ENCODE assay signal across 1 cellular context in the genomic region with DNA sequence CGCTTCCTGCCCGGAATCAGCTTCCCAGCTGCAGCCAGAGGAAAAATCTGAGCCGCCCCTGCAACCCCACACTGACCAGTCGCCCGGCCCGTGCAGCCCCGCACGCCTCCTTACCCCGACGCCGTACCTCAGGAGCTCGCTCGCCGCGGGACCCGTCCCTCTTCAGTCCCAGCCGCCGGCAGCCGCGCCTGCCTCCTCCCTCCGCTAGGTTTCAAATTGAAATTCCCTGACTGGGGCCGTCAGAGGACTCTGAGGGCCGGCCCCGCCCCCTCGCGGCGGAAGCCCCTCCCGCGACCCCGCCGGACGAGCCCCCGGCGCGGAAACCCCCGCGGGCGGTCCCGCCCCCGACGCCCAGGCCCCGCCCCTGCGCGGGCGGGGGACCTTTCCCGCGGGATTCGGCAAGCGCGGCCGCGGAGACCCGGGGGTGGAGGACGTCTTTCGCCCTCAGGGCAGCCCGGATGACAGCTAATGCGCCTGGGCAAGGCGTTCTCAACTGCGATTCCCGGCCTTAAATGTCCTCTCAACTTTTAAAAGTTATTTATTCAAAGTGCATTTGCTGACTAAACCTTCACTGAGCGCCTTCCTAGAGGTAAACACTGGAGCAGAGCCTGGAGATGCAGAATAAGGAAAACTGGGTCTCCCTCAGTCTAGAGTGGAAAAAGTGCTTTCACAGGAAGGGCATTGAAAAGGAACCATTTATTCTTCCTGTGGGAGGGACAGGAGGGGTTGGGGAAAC.
TF ChIP-seq lines count a peak whose summit lies in the region.

A gene (minus strand): TSS at position 218 of the 736 bp plus-strand sequence. CDS start 106,760 bp downstream, outside the sequence.

TF ChIP-seq in HepG2, 621 proteins besides CTCF, POLR2A, EP300 and RAD21 (continued from another document and continues in another):
- TF ChIP-seq, protein P1, sequence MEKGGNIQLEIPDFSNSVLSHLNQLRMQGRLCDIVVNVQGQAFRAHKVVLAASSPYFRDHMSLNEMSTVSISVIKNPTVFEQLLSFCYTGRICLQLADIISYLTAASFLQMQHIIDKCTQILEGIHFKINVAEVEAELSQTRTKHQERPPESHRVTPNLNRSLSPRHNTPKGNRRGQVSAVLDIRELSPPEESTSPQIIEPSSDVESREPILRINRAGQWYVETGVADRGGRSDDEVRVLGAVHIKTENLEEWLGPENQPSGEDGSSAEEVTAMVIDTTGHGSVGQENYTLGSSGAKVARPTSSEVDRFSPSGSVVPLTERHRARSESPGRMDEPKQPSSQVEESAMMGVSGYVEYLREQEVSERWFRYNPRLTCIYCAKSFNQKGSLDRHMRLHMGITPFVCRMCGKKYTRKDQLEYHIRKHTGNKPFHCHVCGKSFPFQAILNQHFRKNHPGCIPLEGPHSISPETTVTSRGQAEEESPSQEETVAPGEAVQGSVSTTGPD (CRISPR knock-in tag; IDR thresholded peaks at IDR 0.05) = no peak
- no peak; the same call in 1 of the 2 replicates for TF ChIP-seq MXD4 (CRISPR knock-in tag; IDR thresholded peaks at IDR 0.05)
- TF ChIP-seq TBX2 (CRISPR knock-in tag; IDR thresholded peaks at IDR 0.05; ENCODE audit: borderline replicate concordance) = peak; percentile 4; the same call in 1 of the 2 replicates
- TF ChIP-seq, protein P2, sequence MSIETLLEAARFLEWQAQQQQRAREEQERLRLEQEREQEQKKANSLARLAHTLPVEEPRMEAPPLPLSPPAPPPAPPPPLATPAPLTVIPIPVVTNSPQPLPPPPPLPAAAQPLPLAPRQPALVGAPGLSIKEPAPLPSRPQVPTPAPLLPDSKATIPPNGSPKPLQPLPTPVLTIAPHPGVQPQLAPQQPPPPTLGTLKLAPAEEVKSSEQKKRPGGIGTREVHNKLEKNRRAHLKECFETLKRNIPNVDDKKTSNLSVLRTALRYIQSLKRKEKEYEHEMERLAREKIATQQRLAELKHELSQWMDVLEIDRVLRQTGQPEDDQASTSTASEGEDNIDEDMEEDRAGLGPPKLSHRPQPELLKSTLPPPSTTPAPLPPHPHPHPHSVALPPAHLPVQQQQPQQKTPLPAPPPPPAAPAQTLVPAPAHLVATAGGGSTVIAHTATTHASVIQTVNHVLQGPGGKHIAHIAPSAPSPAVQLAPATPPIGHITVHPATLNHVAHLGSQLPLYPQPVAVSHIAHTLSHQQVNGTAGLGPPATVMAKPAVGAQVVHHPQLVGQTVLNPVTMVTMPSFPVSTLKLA (IDR thresholded peaks at IDR 0.05) = no peak
- no peak for TF ChIP-seq ISL2 (CRISPR knock-in tag; IDR thresholded peaks at IDR 0.05)
- peak; percentile 79; the same call in 1 of the 2 replicates for TF ChIP-seq KLF6 (CRISPR knock-in tag; IDR thresholded peaks at IDR 0.05)
- no peak for TF ChIP-seq TAF15 (IDR thresholded peaks at IDR 0.05; ENCODE audit: low read depth, low read length, poor library complexity, severe bottlenecking)
- no peak; the same call in 1 of the 2 replicates for TF ChIP-seq ZNF749 (CRISPR knock-in tag; IDR thresholded peaks at IDR 0.05; ENCODE audit: borderline replicate concordance)
- no peak; the same call in 1 of the 2 replicates for TF ChIP-seq SPEN (CRISPR knock-in tag; IDR thresholded peaks at IDR 0.05; ENCODE audit: low read depth)
- peak; percentile 30 for TF ChIP-seq ZNF547 (CRISPR knock-in tag; IDR thresholded peaks at IDR 0.05)
- TF ChIP-seq CHCHD3 (CRISPR knock-in tag; IDR thresholded peaks at IDR 0.05) = no peak
- TF ChIP-seq NBN (conservative IDR thresholded peaks at IDR 0.05) = no peak
- TF ChIP-seq NONO (IDR thresholded peaks at IDR 0.05) = no peak
- TF ChIP-seq NONO (CRISPR knock-in tag; conservative IDR thresholded peaks at IDR 0.05) = peak; percentile 40; the same call in 1 of the 2 replicates
- TF ChIP-seq, protein P3, sequence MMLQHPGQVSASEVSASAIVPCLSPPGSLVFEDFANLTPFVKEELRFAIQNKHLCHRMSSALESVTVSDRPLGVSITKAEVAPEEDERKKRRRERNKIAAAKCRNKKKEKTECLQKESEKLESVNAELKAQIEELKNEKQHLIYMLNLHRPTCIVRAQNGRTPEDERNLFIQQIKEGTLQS (CRISPR knock-in tag; IDR thresholded peaks at IDR 0.05) = no peak
- no peak for TF ChIP-seq ZNF484 (CRISPR knock-in tag; IDR thresholded peaks at IDR 0.05; ENCODE audit: borderline replicate concordance, low read depth)
- TF ChIP-seq REL (CRISPR knock-in tag; conservative IDR thresholded peaks at IDR 0.05) = no peak
- TF ChIP-seq, protein P4, sequence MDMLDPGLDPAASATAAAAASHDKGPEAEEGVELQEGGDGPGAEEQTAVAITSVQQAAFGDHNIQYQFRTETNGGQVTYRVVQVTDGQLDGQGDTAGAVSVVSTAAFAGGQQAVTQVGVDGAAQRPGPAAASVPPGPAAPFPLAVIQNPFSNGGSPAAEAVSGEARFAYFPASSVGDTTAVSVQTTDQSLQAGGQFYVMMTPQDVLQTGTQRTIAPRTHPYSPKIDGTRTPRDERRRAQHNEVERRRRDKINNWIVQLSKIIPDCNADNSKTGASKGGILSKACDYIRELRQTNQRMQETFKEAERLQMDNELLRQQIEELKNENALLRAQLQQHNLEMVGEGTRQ (IDR thresholded peaks at IDR 0.05; ENCODE audit: low read depth, low read length) = no peak
- TF ChIP-seq, protein P4 (CRISPR knock-in tag; IDR thresholded peaks at IDR 0.05; ENCODE audit: borderline replicate concordance) = no peak
- no peak for TF ChIP-seq ZNF367 (CRISPR knock-in tag; IDR thresholded peaks at IDR 0.05; ENCODE audit: borderline replicate concordance)
- no peak for TF ChIP-seq WIZ (CRISPR knock-in tag; IDR thresholded peaks at IDR 0.05)
- TF ChIP-seq, protein P5, sequence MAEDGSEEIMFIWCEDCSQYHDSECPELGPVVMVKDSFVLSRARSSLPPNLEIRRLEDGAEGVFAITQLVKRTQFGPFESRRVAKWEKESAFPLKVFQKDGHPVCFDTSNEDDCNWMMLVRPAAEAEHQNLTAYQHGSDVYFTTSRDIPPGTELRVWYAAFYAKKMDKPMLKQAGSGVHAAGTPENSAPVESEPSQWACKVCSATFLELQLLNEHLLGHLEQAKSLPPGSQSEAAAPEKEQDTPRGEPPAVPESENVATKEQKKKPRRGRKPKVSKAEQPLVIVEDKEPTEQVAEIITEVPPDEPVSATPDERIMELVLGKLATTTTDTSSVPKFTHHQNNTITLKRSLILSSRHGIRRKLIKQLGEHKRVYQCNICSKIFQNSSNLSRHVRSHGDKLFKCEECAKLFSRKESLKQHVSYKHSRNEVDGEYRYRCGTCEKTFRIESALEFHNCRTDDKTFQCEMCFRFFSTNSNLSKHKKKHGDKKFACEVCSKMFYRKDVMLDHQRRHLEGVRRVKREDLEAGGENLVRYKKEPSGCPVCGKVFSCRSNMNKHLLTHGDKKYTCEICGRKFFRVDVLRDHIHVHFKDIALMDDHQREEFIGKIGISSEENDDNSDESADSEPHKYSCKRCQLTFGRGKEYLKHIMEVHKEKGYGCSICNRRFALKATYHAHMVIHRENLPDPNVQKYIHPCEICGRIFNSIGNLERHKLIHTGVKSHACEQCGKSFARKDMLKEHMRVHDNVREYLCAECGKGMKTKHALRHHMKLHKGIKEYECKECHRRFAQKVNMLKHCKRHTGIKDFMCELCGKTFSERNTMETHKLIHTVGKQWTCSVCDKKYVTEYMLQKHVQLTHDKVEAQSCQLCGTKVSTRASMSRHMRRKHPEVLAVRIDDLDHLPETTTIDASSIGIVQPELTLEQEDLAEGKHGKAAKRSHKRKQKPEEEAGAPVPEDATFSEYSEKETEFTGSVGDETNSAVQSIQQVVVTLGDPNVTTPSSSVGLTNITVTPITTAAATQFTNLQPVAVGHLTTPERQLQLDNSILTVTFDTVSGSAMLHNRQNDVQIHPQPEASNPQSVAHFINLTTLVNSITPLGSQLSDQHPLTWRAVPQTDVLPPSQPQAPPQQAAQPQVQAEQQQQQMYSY (CRISPR knock-in tag; IDR thresholded peaks at IDR 0.05) = 0 out of 2 replicates have a peak, but pooled peaks have one; percentile 12
- TF ChIP-seq, protein P6, sequence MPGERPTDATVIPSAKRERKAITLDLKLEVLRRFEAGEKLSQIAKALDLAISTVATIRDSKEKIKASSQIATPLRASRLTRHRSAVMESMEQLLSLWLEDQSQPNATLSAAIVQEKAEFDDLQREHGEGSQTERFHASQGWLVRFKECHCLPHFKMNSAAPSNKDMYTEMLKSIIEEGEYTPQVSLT (CRISPR knock-in tag; IDR thresholded peaks at IDR 0.05; ENCODE audit: borderline replicate concordance, low read depth) = no peak
- TF ChIP-seq, protein P7, sequence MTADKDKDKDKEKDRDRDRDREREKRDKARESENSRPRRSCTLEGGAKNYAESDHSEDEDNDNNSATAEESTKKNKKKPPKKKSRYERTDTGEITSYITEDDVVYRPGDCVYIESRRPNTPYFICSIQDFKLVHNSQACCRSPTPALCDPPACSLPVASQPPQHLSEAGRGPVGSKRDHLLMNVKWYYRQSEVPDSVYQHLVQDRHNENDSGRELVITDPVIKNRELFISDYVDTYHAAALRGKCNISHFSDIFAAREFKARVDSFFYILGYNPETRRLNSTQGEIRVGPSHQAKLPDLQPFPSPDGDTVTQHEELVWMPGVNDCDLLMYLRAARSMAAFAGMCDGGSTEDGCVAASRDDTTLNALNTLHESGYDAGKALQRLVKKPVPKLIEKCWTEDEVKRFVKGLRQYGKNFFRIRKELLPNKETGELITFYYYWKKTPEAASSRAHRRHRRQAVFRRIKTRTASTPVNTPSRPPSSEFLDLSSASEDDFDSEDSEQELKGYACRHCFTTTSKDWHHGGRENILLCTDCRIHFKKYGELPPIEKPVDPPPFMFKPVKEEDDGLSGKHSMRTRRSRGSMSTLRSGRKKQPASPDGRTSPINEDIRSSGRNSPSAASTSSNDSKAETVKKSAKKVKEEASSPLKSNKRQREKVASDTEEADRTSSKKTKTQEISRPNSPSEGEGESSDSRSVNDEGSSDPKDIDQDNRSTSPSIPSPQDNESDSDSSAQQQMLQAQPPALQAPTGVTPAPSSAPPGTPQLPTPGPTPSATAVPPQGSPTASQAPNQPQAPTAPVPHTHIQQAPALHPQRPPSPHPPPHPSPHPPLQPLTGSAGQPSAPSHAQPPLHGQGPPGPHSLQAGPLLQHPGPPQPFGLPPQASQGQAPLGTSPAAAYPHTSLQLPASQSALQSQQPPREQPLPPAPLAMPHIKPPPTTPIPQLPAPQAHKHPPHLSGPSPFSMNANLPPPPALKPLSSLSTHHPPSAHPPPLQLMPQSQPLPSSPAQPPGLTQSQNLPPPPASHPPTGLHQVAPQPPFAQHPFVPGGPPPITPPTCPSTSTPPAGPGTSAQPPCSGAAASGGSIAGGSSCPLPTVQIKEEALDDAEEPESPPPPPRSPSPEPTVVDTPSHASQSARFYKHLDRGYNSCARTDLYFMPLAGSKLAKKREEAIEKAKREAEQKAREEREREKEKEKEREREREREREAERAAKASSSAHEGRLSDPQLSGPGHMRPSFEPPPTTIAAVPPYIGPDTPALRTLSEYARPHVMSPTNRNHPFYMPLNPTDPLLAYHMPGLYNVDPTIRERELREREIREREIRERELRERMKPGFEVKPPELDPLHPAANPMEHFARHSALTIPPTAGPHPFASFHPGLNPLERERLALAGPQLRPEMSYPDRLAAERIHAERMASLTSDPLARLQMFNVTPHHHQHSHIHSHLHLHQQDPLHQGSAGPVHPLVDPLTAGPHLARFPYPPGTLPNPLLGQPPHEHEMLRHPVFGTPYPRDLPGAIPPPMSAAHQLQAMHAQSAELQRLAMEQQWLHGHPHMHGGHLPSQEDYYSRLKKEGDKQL (CRISPR knock-in tag; IDR thresholded peaks at IDR 0.05; ENCODE audit: low read depth) = no peak
- no peak for TF ChIP-seq ZNF614 (CRISPR knock-in tag; IDR thresholded peaks at IDR 0.05; ENCODE audit: borderline replicate concordance)
- TF ChIP-seq, protein P8, sequence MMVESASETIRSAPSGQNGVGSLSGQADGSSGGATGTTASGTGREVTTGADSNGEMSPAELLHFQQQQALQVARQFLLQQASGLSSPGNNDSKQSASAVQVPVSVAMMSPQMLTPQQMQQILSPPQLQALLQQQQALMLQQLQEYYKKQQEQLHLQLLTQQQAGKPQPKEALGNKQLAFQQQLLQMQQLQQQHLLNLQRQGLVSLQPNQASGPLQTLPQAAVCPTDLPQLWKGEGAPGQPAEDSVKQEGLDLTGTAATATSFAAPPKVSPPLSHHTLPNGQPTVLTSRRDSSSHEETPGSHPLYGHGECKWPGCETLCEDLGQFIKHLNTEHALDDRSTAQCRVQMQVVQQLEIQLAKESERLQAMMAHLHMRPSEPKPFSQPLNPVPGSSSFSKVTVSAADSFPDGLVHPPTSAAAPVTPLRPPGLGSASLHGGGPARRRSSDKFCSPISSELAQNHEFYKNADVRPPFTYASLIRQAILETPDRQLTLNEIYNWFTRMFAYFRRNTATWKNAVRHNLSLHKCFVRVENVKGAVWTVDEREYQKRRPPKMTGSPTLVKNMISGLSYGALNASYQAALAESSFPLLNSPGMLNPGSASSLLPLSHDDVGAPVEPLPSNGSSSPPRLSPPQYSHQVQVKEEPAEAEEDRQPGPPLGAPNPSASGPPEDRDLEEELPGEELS (CRISPR knock-in tag; IDR thresholded peaks at IDR 0.05) = no peak; the same call in 1 of the 2 replicates
- TF ChIP-seq ZNF776 (CRISPR knock-in tag; IDR thresholded peaks at IDR 0.05) = peak; percentile 48; the same call in 1 of the 2 replicates
- TF ChIP-seq KDM5B (CRISPR knock-in tag; IDR thresholded peaks at IDR 0.05; ENCODE audit: borderline replicate concordance) = peak; percentile 55
- TF ChIP-seq, protein P9, sequence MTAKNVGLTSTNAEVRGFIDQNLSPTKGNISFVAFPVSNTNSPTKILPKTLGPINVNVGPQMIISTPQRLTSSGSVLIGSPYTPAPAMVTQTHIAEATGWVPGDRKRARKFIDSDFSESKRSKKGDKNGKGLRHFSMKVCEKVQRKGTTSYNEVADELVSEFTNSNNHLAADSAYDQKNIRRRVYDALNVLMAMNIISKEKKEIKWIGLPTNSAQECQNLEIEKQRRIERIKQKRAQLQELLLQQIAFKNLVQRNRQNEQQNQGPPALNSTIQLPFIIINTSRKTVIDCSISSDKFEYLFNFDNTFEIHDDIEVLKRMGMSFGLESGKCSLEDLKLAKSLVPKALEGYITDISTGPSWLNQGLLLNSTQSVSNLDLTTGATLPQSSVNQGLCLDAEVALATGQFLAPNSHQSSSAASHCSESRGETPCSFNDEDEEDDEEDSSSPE (CRISPR knock-in tag; IDR thresholded peaks at IDR 0.05) = peak; percentile 75
- TF ChIP-seq RARA (CRISPR knock-in tag; IDR thresholded peaks at IDR 0.05) = no peak
- TF ChIP-seq ZNF17 (CRISPR knock-in tag; IDR thresholded peaks at IDR 0.05) = no peak
- TF ChIP-seq ZSCAN21 (CRISPR knock-in tag; IDR thresholded peaks at IDR 0.05; ENCODE audit: borderline replicate concordance) = no peak
- no peak for TF ChIP-seq ZNF670 (CRISPR knock-in tag; IDR thresholded peaks at IDR 0.05; ENCODE audit: borderline replicate concordance)
- peak; percentile 66 for TF ChIP-seq TARDBP (CRISPR knock-in tag; IDR thresholded peaks at IDR 0.05)
- no peak for TF ChIP-seq BORCS8-MEF2B (CRISPR knock-in tag; IDR thresholded peaks at IDR 0.05)
- peak; percentile 11 for TF ChIP-seq RXRA (CRISPR knock-in tag; IDR thresholded peaks at IDR 0.05)
